1 cellular context compared by ENCODE assay signal in genomic region chr10:125063256-125063945, GRCh38.
TF ChIP-seq lines count a peak whose summit lies in the region.

No MANE protein-coding gene starts in this region.

TF ChIP-seq in HEK293, 187 proteins besides CTCF, POLR2A, EP300 and RAD21 (continued from another document):
- TF ChIP-seq, protein P1, sequence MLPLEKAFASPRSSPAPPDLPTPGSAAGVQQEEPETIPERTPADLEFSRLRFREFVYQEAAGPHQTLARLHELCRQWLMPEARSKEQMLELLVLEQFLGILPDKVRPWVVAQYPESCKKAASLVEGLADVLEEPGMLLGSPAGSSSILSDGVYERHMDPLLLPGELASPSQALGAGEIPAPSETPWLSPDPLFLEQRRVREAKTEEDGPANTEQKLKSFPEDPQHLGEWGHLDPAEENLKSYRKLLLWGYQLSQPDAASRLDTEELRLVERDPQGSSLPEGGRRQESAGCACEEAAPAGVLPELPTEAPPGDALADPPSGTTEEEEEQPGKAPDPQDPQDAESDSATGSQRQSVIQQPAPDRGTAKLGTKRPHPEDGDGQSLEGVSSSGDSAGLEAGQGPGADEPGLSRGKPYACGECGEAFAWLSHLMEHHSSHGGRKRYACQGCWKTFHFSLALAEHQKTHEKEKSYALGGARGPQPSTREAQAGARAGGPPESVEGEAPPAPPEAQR (tag by site-specific recombination; IDR thresholded peaks at IDR 0.05): no peak
- peak; percentile 39; the same call in 1 of the 2 replicates for TF ChIP-seq BCL6B (tag by site-specific recombination; IDR thresholded peaks at IDR 0.05)
- TF ChIP-seq KLF10 (tag by site-specific recombination; IDR thresholded peaks at IDR 0.05): peak; percentile 81
- peak; percentile 53; the same call in 1 of the 2 replicates for TF ChIP-seq ZBTB17 (tag by site-specific recombination; IDR thresholded peaks at IDR 0.05)
- peak; percentile 89 for TF ChIP-seq ZSCAN30 (tag by site-specific recombination; IDR thresholded peaks at IDR 0.05)
- peak; percentile 75 for TF ChIP-seq WT1 (tag by site-specific recombination; IDR thresholded peaks at IDR 0.05)
- TF ChIP-seq HIC1 (tag by site-specific recombination; IDR thresholded peaks at IDR 0.05): peak; percentile 90
